In the genomic region with DNA sequence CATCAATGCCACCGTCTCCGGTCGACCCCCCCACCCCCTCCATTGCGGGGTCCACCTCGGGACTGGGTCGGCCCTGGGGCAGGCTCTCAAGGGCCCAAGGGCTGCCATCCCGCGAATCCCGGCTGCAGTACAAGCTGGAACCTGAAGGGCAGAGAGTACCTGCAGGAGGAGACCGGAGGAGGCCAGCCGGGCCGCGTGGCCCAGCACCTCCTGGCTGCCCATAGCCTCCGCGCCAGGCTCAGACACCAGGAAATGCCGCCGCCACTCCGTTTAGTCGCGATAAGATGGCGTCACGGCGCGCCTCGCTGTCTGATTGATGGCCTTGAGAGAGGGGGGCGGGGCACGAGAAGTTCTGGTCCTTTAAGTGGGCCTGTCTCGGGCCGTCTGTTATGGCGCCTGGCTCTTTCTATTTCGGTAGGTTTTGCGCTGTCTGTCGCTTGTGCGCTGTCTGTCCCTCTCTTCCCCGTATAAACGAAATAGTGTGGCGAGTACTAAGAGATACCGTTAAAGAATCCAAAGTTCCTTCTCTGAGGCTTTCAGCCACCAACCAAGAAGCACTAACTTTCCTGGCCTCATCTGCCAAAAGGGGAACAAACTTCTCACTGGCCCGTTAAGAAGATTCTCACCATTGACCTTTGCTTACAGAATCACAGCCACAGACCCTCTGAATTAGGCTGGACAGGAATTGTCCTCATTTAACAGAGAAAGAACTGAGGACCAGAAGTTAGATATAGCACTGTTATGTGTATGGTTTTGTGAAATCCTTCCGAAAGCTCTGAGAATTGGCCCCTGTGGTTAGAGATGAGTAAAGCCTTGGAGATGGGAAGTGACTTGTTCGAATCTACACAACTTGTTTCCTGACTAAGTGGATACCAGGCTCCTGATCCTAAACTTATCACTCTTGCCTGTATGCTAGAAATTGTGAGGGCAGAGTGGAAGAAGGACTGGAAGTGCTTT, we compare ENCODE assay signal across 1 cellular context.
TF ChIP-seq lines count a peak whose summit lies in the region.

A gene with protein sequence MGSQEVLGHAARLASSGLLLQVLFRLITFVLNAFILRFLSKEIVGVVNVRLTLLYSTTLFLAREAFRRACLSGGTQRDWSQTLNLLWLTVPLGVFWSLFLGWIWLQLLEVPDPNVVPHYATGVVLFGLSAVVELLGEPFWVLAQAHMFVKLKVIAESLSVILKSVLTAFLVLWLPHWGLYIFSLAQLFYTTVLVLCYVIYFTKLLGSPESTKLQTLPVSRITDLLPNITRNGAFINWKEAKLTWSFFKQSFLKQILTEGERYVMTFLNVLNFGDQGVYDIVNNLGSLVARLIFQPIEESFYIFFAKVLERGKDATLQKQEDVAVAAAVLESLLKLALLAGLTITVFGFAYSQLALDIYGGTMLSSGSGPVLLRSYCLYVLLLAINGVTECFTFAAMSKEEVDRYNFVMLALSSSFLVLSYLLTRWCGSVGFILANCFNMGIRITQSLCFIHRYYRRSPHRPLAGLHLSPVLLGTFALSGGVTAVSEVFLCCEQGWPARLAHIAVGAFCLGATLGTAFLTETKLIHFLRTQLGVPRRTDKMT (minus strand): TSS at position 257 of the 957 bp plus-strand sequence. CDS start 35 bp downstream, at position 222.

TF ChIP-seq in GM23338, 12 proteins besides CTCF, POLR2A, EP300 and RAD21 (continued from another document):
- TF ChIP-seq, protein P1, sequence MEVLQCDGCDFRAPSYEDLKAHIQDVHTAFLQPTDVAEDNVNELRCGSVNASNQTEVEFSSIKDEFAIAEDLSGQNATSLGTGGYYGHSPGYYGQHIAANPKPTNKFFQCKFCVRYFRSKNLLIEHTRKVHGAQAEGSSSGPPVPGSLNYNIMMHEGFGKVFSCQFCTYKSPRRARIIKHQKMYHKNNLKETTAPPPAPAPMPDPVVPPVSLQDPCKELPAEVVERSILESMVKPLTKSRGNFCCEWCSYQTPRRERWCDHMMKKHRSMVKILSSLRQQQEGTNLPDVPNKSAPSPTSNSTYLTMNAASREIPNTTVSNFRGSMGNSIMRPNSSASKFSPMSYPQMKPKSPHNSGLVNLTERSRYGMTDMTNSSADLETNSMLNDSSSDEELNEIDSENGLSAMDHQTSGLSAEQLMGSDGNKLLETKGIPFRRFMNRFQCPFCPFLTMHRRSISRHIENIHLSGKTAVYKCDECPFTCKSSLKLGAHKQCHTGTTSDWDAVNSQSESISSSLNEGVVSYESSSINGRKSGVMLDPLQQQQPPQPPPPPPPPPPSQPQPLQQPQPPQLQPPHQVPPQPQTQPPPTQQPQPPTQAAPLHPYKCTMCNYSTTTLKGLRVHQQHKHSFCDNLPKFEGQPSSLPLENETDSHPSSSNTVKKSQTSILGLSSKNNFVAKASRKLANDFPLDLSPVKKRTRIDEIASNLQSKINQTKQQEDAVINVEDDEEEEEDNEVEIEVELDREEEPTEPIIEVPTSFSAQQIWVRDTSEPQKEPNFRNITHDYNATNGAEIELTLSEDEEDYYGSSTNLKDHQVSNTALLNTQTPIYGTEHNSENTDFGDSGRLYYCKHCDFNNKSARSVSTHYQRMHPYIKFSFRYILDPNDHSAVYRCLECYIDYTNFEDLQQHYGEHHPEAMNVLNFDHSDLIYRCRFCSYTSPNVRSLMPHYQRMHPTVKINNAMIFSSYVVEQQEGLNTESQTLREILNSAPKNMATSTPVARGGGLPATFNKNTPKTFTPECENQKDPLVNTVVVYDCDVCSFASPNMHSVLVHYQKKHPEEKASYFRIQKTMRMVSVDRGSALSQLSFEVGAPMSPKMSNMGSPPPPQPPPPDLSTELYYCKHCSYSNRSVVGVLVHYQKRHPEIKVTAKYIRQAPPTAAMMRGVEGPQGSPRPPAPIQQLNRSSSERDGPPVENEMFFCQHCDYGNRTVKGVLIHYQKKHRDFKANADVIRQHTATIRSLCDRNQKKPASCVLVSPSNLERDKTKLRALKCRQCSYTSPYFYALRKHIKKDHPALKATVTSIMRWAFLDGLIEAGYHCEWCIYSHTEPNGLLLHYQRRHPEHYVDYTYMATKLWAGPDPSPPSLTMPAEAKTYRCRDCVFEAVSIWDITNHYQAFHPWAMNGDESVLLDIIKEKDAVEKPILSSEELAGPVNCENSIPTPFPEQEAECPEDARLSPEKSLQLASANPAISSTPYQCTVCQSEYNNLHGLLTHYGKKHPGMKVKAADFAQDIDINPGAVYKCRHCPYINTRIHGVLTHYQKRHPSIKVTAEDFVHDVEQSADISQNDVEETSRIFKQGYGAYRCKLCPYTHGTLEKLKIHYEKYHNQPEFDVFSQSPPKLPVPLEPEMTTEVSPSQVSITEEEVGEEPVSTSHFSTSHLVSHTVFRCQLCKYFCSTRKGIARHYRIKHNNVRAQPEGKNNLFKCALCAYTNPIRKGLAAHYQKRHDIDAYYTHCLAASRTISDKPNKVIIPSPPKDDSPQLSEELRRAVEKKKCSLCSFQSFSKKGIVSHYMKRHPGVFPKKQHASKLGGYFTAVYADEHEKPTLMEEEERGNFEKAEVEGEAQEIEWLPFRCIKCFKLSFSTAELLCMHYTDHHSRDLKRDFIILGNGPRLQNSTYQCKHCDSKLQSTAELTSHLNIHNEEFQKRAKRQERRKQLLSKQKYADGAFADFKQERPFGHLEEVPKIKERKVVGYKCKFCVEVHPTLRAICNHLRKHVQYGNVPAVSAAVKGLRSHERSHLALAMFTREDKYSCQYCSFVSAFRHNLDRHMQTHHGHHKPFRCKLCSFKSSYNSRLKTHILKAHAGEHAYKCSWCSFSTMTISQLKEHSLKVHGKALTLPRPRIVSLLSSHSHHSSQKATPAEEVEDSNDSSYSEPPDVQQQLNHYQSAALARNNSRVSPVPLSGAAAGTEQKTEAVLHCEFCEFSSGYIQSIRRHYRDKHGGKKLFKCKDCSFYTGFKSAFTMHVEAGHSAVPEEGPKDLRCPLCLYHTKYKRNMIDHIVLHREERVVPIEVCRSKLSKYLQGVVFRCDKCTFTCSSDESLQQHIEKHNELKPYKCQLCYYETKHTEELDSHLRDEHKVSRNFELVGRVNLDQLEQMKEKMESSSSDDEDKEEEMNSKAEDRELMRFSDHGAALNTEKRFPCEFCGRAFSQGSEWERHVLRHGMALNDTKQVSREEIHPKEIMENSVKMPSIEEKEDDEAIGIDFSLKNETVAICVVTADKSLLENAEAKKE (CRISPR knock-in tag; IDR thresholded peaks at IDR 0.05): no peak
- TF ChIP-seq CREB1 (CRISPR knock-in tag; IDR thresholded peaks at IDR 0.05; ENCODE audit: low read depth) (peak; percentile 96), STAT1 (IDR thresholded peaks at IDR 0.05; ENCODE audit: unreplicated experiment) (no peak), EZH2phosphoT487 (IDR thresholded peaks at IDR 0.05; ENCODE audit: unreplicated experiment) (no peak)
- TF ChIP-seq, protein P2, sequence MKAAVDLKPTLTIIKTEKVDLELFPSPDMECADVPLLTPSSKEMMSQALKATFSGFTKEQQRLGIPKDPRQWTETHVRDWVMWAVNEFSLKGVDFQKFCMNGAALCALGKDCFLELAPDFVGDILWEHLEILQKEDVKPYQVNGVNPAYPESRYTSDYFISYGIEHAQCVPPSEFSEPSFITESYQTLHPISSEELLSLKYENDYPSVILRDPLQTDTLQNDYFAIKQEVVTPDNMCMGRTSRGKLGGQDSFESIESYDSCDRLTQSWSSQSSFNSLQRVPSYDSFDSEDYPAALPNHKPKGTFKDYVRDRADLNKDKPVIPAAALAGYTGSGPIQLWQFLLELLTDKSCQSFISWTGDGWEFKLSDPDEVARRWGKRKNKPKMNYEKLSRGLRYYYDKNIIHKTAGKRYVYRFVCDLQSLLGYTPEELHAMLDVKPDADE (IDR thresholded peaks at IDR 0.05): peak; percentile 74
- TF ChIP-seq, protein P3, sequence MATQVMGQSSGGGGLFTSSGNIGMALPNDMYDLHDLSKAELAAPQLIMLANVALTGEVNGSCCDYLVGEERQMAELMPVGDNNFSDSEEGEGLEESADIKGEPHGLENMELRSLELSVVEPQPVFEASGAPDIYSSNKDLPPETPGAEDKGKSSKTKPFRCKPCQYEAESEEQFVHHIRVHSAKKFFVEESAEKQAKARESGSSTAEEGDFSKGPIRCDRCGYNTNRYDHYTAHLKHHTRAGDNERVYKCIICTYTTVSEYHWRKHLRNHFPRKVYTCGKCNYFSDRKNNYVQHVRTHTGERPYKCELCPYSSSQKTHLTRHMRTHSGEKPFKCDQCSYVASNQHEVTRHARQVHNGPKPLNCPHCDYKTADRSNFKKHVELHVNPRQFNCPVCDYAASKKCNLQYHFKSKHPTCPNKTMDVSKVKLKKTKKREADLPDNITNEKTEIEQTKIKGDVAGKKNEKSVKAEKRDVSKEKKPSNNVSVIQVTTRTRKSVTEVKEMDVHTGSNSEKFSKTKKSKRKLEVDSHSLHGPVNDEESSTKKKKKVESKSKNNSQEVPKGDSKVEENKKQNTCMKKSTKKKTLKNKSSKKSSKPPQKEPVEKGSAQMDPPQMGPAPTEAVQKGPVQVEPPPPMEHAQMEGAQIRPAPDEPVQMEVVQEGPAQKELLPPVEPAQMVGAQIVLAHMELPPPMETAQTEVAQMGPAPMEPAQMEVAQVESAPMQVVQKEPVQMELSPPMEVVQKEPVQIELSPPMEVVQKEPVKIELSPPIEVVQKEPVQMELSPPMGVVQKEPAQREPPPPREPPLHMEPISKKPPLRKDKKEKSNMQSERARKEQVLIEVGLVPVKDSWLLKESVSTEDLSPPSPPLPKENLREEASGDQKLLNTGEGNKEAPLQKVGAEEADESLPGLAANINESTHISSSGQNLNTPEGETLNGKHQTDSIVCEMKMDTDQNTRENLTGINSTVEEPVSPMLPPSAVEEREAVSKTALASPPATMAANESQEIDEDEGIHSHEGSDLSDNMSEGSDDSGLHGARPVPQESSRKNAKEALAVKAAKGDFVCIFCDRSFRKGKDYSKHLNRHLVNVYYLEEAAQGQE (IDR thresholded peaks at IDR 0.05; ENCODE audit: unreplicated experiment): no peak
